8 cellular contexts compared by ENCODE assay signal in genomic region chr1:96966536-96967138, GRCh38.
DNase-seq lines count a peak whose midpoint lies in the region; TF ChIP-seq lines count a peak whose summit lies in the region.

No MANE protein-coding gene starts in this region.

- intact Hi-C loops in activated naive CD4-positive, alpha-beta T cell treated with anti-CD3 and anti-CD28 coated beads for 36 hours (cut with micrococcal nuclease): loop anchor here (1.0 to 10.0 kb wide), 4 partner anchors 732 to 1501 kb away; no protein-coding TSS in a partner anchor
- intact Hi-C loops in posterior vena cava (cut with DNase I): loop anchor here in 1 of 2 donors (10.0 kb wide), 1 partner anchor 1088 kb away; no protein-coding TSS in a partner anchor
- intact Hi-C loops in uterus (cut with DNase I; ENCODE audit: low total_unique reads): no loop called here

- no peak overlapping the region for H3K4me3 Mint-ChIP-seq in activated naive CD4-positive, alpha-beta T cell treated with anti-CD3 and anti-CD28 coated beads for 36 hours

- no peak overlapping the region for H3K27ac Mint-ChIP-seq in activated naive CD4-positive, alpha-beta T cell treated with anti-CD3 and anti-CD28 coated beads for 36 hours

- TF ChIP-seq CTCF in uterus (IDR thresholded peaks at IDR 0.05): peak; percentile 69 to 90 (median 78)

- H3K36me3 ChIP-seq in uterus: no peaks in the 10 kb centered on the region

- peak; percentile 34 for DNase-seq in GM04504 (ENCODE audit: low read depth)
- peak; percentile 30 for DNase-seq in H4 (ENCODE audit: low spot score)
- peak; percentile 74 for DNase-seq in LoVo (ENCODE audit: low spot score)
- peak; percentile 75 for DNase-seq in SK-MEL-5 (ENCODE audit: low read depth, low spot score)
- peak; percentile 87 for DNase-seq in activated naive CD4-positive, alpha-beta T cell treated with anti-CD3 and anti-CD28 coated beads for 36 hours
- DNase-seq in glomerular visceral epithelial cell (ENCODE audit: extremely low spot score): peak; percentile 76
- DNase-seq in posterior vena cava (ENCODE audit: low spot score): peak; percentile 86
- peak; percentile 73 to 74 for DNase-seq in uterus

- TF ChIP-seq POLR2A in uterus (IDR thresholded peaks at IDR 0.05): no peak

- no peaks in the 10 kb centered on the region for H3K36me3 Mint-ChIP-seq in activated naive CD4-positive, alpha-beta T cell treated with anti-CD3 and anti-CD28 coated beads for 36 hours (ENCODE audit: low read depth)

- no peak overlapping the region for H3K4me3 ChIP-seq in uterus

- peaks cover 31% of the 10 kb centered on the region for H3K27me3 Mint-ChIP-seq in activated naive CD4-positive, alpha-beta T cell treated with anti-CD3 and anti-CD28 coated beads for 36 hours (ENCODE audit: low read depth)

- H3K9me3 Mint-ChIP-seq in activated naive CD4-positive, alpha-beta T cell treated with anti-CD3 and anti-CD28 coated beads for 36 hours: no peaks in the 10 kb centered on the region

- H3K9me3 ChIP-seq in uterus: no peaks in the 10 kb centered on the region

- in situ Hi-C loops in SK-MEL-5 (cut with HindIII; ENCODE audit: low pct_unique_long_range_greater_than_20kb, low sequenced_read_pairs): no loop called here

- no peaks in the 10 kb centered on the region for H3K27me3 ChIP-seq in uterus

- H3K27ac ChIP-seq in uterus: no peak overlapping the region

- H3K4me1 ChIP-seq in uterus: peaks cover 0 to 6% of the 10 kb centered on the region in 2 donors

- H3K4me1 Mint-ChIP-seq in activated naive CD4-positive, alpha-beta T cell treated with anti-CD3 and anti-CD28 coated beads for 36 hours (ENCODE audit: low read depth): no peaks in the 10 kb centered on the region

- CTCF ChIA-PET in activated naive CD4-positive, alpha-beta T cell treated with anti-CD3 and anti-CD28 coated beads for 36 hours (lab: Charles Lee): interaction anchor here (0.7 to 1.2 kb wide), 2 partner anchors 682 to 1087 kb away, joined by 3 read pairs; no protein-coding TSS in a partner anchor

Comparison
In these comparisons a context has a peak if more than half of its experiments do, and no peak if none do; other contexts are left out.
1. DNase-seq: peak in every context shown above with its lines; median percentile 87 in activated naive CD4-positive, alpha-beta T cell treated with anti-CD3 and anti-CD28 coated beads for 36 hours; 86 in posterior vena cava; 76 in glomerular visceral epithelial cell; 75 in SK-MEL-5; 74 in LoVo; 74 in uterus; 34 in GM04504; 30 in H4.